ENCODE assay signal across 1 cellular context in genomic region chr15:75672646-75673425, GRCh38.
TF ChIP-seq lines count a peak whose summit lies in the region.

No MANE protein-coding gene starts in this region.

TF ChIP-seq in endothelial cell of umbilical vein, 7 proteins besides CTCF, POLR2A, EP300 and RAD21:
- TF ChIP-seq JUN (IDR thresholded peaks at IDR 0.05; ENCODE audit: borderline replicate concordance, insufficient read depth, insufficient read length, low read depth), result no peak
- no peak for TF ChIP-seq FOS (IDR thresholded peaks at IDR 0.05; ENCODE audit: borderline replicate concordance, insufficient read depth, low read length)
- TF ChIP-seq GATA2 (IDR thresholded peaks at IDR 0.05; ENCODE audit: insufficient read depth, insufficient read length, low read depth, low read length), result no peak
- TF ChIP-seq EZH2 (IDR thresholded peaks at IDR 0.05; ENCODE audit: borderline replicate concordance, low read depth, low read length, severe bottlenecking), result no peak
TF ChIP-seq in endothelial cell of umbilical vein: peak in this region for 0.
